In the genomic region with DNA sequence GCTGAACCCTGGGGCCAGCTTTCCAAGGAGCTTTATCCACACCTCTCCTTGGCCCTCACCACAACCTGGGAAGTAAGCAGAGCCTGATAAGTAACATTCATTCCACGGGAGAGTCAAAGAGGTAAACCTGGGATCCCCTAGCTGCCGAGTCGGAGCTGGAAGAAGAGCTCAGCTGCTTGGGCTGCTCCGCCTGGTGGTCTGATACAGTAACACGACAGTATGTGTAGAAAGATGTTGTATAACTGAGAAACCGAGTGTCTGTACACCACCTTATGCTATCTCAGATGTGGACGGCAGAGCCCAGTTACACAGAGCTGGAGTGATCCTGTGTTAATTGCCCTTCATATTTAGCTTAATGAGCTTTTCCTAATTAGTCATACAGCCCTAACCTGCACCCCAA, we compare ENCODE assay signal across 9 cellular contexts.
A peak's percentile ranks its signal among the peaks of the same experiment; 100 is the strongest.
DNase-seq lines count a peak whose midpoint lies in the region; ATAC-seq and TF ChIP-seq lines count a peak whose summit lies in the region.
"Had no signal": no experiment of that assay in that cellular context is flagged by ENCODE, and none has a peak within 500 bp of the region (broad histone marks: within the 10 kb centered on the region; RNA-seq: fewer than 3 reads in every experiment).

No MANE protein-coding gene starts in this region.

- H3K4me1 ChIP-seq in GM23338 (ENCODE audit: insufficient read depth) (no peaks in the 10 kb centered on the region), PC-3 (ENCODE audit: insufficient read depth, low read length) (no peaks in the 10 kb centered on the region), upper lobe of right lung (no peaks in the 10 kb centered on the region)

- H4K20me1 ChIP-seq in GM23338 (replicated peaks; ENCODE audit: insufficient read depth) (no peaks in the 10 kb centered on the region), PC-3 (ENCODE audit: low read length) (no peaks in the 10 kb centered on the region)

- H2AFZ ChIP-seq in GM23338, result no peak overlapping the region
- H2AFZ ChIP-seq in PC-3 (ENCODE audit: low read length), result no peak overlapping the region

- H3K4me3 ChIP-seq in AG10803 (ENCODE audit: low read length) (no peak overlapping the region), GM23338 (no peak overlapping the region), PC-3 (ENCODE audit: low read length) (no peak overlapping the region), fibroblast of the aortic adventitia (ENCODE audit: low read depth, low read length) (no peak overlapping the region), upper lobe of right lung (no peak overlapping the region)

- DNase-seq in AG10803 (ENCODE audit: low read depth) (no peak), GM23338 (ENCODE audit: low spot score) (peak; percentile 74), PC-3 (peak; percentile 30), fibroblast of the aortic adventitia (ENCODE audit: low read depth) (no peak), upper lobe of right lung (no peak), NCI-H2081 treated with DMSO at 0.1 percent for 48 hours (lab: John Stamatoyannopoulos, UW) (no peak)
- DNase-seq in activated T-cell treated with anti-CD3 and anti-CD28 coated beads, Interleukin-2, amount 50 U/mL, for 72 hours, result no peak
- DNase-seq: occipital lobe had no signal

- H3K9me3 ChIP-seq in PC-3 (ENCODE audit: low read length), result no peaks in the 10 kb centered on the region
- H3K9me3 ChIP-seq in upper lobe of right lung, result no peaks in the 10 kb centered on the region

- H3K9me2 ChIP-seq in GM23338 (ENCODE audit: insufficient read depth) (no peaks in the 10 kb centered on the region), PC-3 (replicated peaks; ENCODE audit: low read length) (no peaks in the 10 kb centered on the region)

- no peaks in the 10 kb centered on the region; the same call in 2 of the 3 replicates for H3K4me1 Mint-ChIP-seq in GM23338
- H3K4me1 Mint-ChIP-seq in activated T-cell treated with anti-CD3 and anti-CD28 coated beads, Interleukin-2, amount 50 U/mL, for 72 hours (ENCODE audit: low read depth), result peaks cover 12% of the 10 kb centered on the region

- peaks cover 45% of the 10 kb centered on the region for H3K9me3 Mint-ChIP-seq in GM23338
- peaks cover 1 to 4% of the 10 kb centered on the region in 2 donors for H3K9me3 Mint-ChIP-seq in activated T-cell treated with anti-CD3 and anti-CD28 coated beads, Interleukin-2, amount 50 U/mL, for 72 hours

- H3K27me3 ChIP-seq in GM23338 (ENCODE audit: insufficient read depth) (peaks cover 5% of the 10 kb centered on the region; the same call in 1 of the 2 replicates), PC-3 (ENCODE audit: low read length) (peaks cover 30% of the 10 kb centered on the region), upper lobe of right lung (no peaks in the 10 kb centered on the region)

- H3K36me3 Mint-ChIP-seq in GM23338 (ENCODE audit: low read depth), result peaks cover 14% of the 10 kb centered on the region; the same call in 2 of the 3 replicates
- peaks cover 1 to 3% of the 10 kb centered on the region in 2 donors for H3K36me3 Mint-ChIP-seq in activated T-cell treated with anti-CD3 and anti-CD28 coated beads, Interleukin-2, amount 50 U/mL, for 72 hours (ENCODE audit: insufficient read depth in 2 of 2)

- H3K4me2 ChIP-seq in GM23338, result no peak overlapping the region
- no peak overlapping the region for H3K4me2 ChIP-seq in PC-3 (ENCODE audit: low read length)

- POLR2A ChIA-PET in PC-3 (lab: Charles Lee; ENCODE audit: unreplicated experiment), result interaction anchor here (0.7 kb wide), 1 partner anchor 376 kb away, joined by 5 read pairs; no protein-coding TSS in a partner anchor

- ATAC-seq in GM23338 (peak; percentile 81), PC-3 (peak; percentile 54; the same call in 1 of the 2 replicates), GM21825 (IDR thresholded peaks at IDR 0.05; ENCODE audit: unreplicated experiment) (no peak), upper lobe of right lung (no peak)
- no peak for ATAC-seq in activated T-cell treated with anti-CD3 and anti-CD28 coated beads, Interleukin-2, amount 50 U/mL, for 72 hours (replicated peaks in 1 of 2)

- no peaks in the 10 kb centered on the region for H3F3A ChIP-seq in GM23338 (replicated peaks; ENCODE audit: low read depth)
- H3F3A ChIP-seq in PC-3 (ENCODE audit: low read length, unreplicated experiment), result no peaks in the 10 kb centered on the region

- CTCF ChIA-PET in PC-3 (lab: Charles Lee), result interaction anchor here (0.8 kb wide), 1 partner anchor 219 kb away, joined by 3 read pairs; no protein-coding TSS in a partner anchor

- H3K79me2 ChIP-seq in GM23338 (replicated peaks; ENCODE audit: insufficient read depth) (no peaks in the 10 kb centered on the region), PC-3 (ENCODE audit: low read length) (no peaks in the 10 kb centered on the region)

- no peak overlapping the region for H3K4me3 Mint-ChIP-seq in GM23338
- no peak overlapping the region for H3K4me3 Mint-ChIP-seq in activated T-cell treated with anti-CD3 and anti-CD28 coated beads, Interleukin-2, amount 50 U/mL, for 72 hours

- TF ChIP-seq CTCF in AG10803 (conservative IDR thresholded peaks at IDR 0.05; ENCODE audit: low read length), result peak; percentile 49
- TF ChIP-seq CTCF in GM23338 (conservative IDR thresholded peaks at IDR 0.05; ENCODE audit: low read depth in 2 of 2), result peak; percentile 63 to 69
- peak; percentile 58 for TF ChIP-seq CTCF in PC-3 (conservative IDR thresholded peaks at IDR 0.05; ENCODE audit: low read depth, low read length)
- TF ChIP-seq CTCF in fibroblast of the aortic adventitia (IDR thresholded peaks at IDR 0.05; ENCODE audit: insufficient read depth, low read length), result peak; percentile 31
- TF ChIP-seq CTCF in upper lobe of right lung (IDR thresholded peaks at IDR 0.05), result no peak

- no peak overlapping the region for H3K9ac ChIP-seq in PC-3 (ENCODE audit: low read length)

- no peaks in the 10 kb centered on the region for H3K27me3 Mint-ChIP-seq in GM23338 (ENCODE audit: insufficient read depth, low read depth, poor library complexity)
- H3K27me3 Mint-ChIP-seq in activated T-cell treated with anti-CD3 and anti-CD28 coated beads, Interleukin-2, amount 50 U/mL, for 72 hours (ENCODE audit: low read depth), result no peaks in the 10 kb centered on the region

- intact Hi-C loops in PC-3 (cut with micrococcal nuclease), result no loop called here
- intact Hi-C loops in upper lobe of right lung (cut with DNase I), result no loop called here

- BruUV-seq in PC-3 (replicated peaks; lab: Mats Ljungman, UMichigan), result no TSS peak

- H3K36me3 ChIP-seq in GM23338 (ENCODE audit: insufficient read depth) (peaks cover 4% of the 10 kb centered on the region; the same call in 1 of the 2 replicates), PC-3 (ENCODE audit: low read depth, low read length) (no peaks in the 10 kb centered on the region), upper lobe of right lung (no peaks in the 10 kb centered on the region)

- H3K27ac ChIP-seq in GM23338 (ENCODE audit: low read depth) (no peak overlapping the region), PC-3 (ENCODE audit: low read length) (no peak overlapping the region), upper lobe of right lung (no peak overlapping the region)

- no peak overlapping the region for H3K27ac Mint-ChIP-seq in GM23338
- H3K27ac Mint-ChIP-seq in activated T-cell treated with anti-CD3 and anti-CD28 coated beads, Interleukin-2, amount 50 U/mL, for 72 hours, result no peak overlapping the region

TF ChIP-seq in GM23338, 12 proteins besides CTCF, POLR2A, EP300 and RAD21 (continues in another document):
- no peak for TF ChIP-seq EZH2 (IDR thresholded peaks at IDR 0.05; ENCODE audit: low read depth, unreplicated experiment)
- TF ChIP-seq ZNF331 (CRISPR knock-in tag; IDR thresholded peaks at IDR 0.05; ENCODE audit: low read depth), result no peak
- TF ChIP-seq STAT1 (IDR thresholded peaks at IDR 0.05; ENCODE audit: unreplicated experiment), result no peak
- TF ChIP-seq, protein P1, sequence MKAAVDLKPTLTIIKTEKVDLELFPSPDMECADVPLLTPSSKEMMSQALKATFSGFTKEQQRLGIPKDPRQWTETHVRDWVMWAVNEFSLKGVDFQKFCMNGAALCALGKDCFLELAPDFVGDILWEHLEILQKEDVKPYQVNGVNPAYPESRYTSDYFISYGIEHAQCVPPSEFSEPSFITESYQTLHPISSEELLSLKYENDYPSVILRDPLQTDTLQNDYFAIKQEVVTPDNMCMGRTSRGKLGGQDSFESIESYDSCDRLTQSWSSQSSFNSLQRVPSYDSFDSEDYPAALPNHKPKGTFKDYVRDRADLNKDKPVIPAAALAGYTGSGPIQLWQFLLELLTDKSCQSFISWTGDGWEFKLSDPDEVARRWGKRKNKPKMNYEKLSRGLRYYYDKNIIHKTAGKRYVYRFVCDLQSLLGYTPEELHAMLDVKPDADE (IDR thresholded peaks at IDR 0.05), result no peak

Comparison
In these comparisons a context has a peak if more than half of its experiments do, and no peak if none do; other contexts are left out.
1. DNase-seq: peak in GM23338 (single experiment) and PC-3 (single experiment); none in AG10803 (single experiment), fibroblast of the aortic adventitia (single experiment), activated T-cell treated with anti-CD3 and anti-CD28 coated beads, Interleukin-2, amount 50 U/mL, for 72 hours (0 of 2), upper lobe of right lung (single experiment) and NCI-H2081 treated with DMSO at 0.1 percent for 48 hours (single experiment).
2. ATAC-seq: peak in GM23338 (single experiment) and PC-3 (single experiment); none in activated T-cell treated with anti-CD3 and anti-CD28 coated beads, Interleukin-2, amount 50 U/mL, for 72 hours (0 of 2), GM21825 (single experiment) and upper lobe of right lung (single experiment).